Comparison of ENCODE assay signal across 36 cellular contexts in genomic region chr9:5193345-5193744, GRCh38. TPM values are rescaled to one million over a fixed set of nuclear protein-coding genes. Genes with fewer than 3 reads are reported as not detected.
"Had no signal": no experiment of that assay in that cellular context is flagged by ENCODE, and none has a peak within 500 bp of the region (broad histone marks: within the 10 kb centered on the region; RNA-seq: fewer than 3 reads in every experiment).

No MANE protein-coding gene starts in this region.

- H3K4me2 ChIP-seq: neural progenitor cell, smooth muscle cell had no signal

- H3K36me3 Mint-ChIP-seq: natural killer cell; neural progenitor cell; stimulated activated effector memory CD8-positive, alpha-beta T cell treated with anti-CD3 and anti-CD28 coated beads, Interleukin-12 subunit alpha, Interleukin-12 subunit beta, amount 100 ng/mL, for 72 hours; stimulated activated naive B cell treated with anti-CD40 and anti-IgM and Interleukin-4, amounts not matched to agents 10 μg/mL and 1 μg/mL and 100 μg/mL, for 72 hours had no signal

- H3K4me1 Mint-ChIP-seq: natural killer cell; nephron; neural progenitor cell; stimulated activated effector memory CD8-positive, alpha-beta T cell treated with anti-CD3 and anti-CD28 coated beads, Interleukin-12 subunit alpha, Interleukin-12 subunit beta, amount 100 ng/mL, for 72 hours; stimulated activated naive B cell treated with anti-CD40 and anti-IgM and Interleukin-4, amounts not matched to agents 10 μg/mL and 1 μg/mL and 100 μg/mL, for 72 hours had no signal

- H3K9ac ChIP-seq: neural progenitor cell, parathyroid adenoma had no signal

- H3K27me3 Mint-ChIP-seq: progenitor cell of endocrine pancreas; stimulated activated naive CD8-positive, alpha-beta T cell treated with anti-CD3 and anti-CD28 coated beads, Interleukin-15, Interleukin-2, amounts not matched to agents 100 ng/mL and 50 ng/mL, for 24 hours had no signal

- H3K9me3 Mint-ChIP-seq: natural killer cell; nephron; neural progenitor cell; stimulated activated effector memory CD8-positive, alpha-beta T cell treated with anti-CD3 and anti-CD28 coated beads, Interleukin-12 subunit alpha, Interleukin-12 subunit beta, amount 100 ng/mL, for 72 hours; stimulated activated naive B cell treated with anti-CD40 and anti-IgM and Interleukin-4, amounts not matched to agents 10 μg/mL and 1 μg/mL and 100 μg/mL, for 72 hours; stimulated activated naive CD8-positive, alpha-beta T cell treated with anti-CD3 and anti-CD28 coated beads, Interleukin-15, Interleukin-2, amounts not matched to agents 100 ng/mL and 50 ng/mL, for 24 hours had no signal

- FAIRE-seq: urothelium cell line had no signal

- H3K27ac Mint-ChIP-seq: natural killer cell; nephron; neural progenitor cell; progenitor cell of endocrine pancreas; stimulated activated effector memory CD8-positive, alpha-beta T cell treated with anti-CD3 and anti-CD28 coated beads, Interleukin-12 subunit alpha, Interleukin-12 subunit beta, amount 100 ng/mL, for 72 hours; stimulated activated naive B cell treated with anti-CD40 and anti-IgM and Interleukin-4, amounts not matched to agents 10 μg/mL and 1 μg/mL and 100 μg/mL, for 72 hours; stimulated activated naive CD8-positive, alpha-beta T cell treated with anti-CD3 and anti-CD28 coated beads, Interleukin-15, Interleukin-2, amounts not matched to agents 100 ng/mL and 50 ng/mL, for 24 hours had no signal

- H3K9me3 ChIP-seq: ovary, psoas muscle, thoracic aorta, thyroid gland, upper lobe of left lung, vagina had no signal

- H3K79me2 ChIP-seq: parathyroid adenoma had no signal

- ATAC-seq: natural killer cell; psoas muscle; right cardiac atrium; sciatic nerve; stimulated activated effector memory CD8-positive, alpha-beta T cell treated with anti-CD3 and anti-CD28 coated beads, Interleukin-12 subunit alpha, Interleukin-12 subunit beta, amount 100 ng/mL, for 72 hours; stimulated activated naive B cell treated with anti-CD40 and anti-IgM and Interleukin-4, amounts not matched to agents 10 μg/mL and 1 μg/mL and 100 μg/mL, for 72 hours had no signal

- DNase-seq: natural killer cell; occipital lobe; ovary; posterior cingulate gyrus; psoas muscle; right cardiac atrium; spleen; stimulated activated CD4-positive, alpha-beta T cell treated with anti-CD3 and anti-CD28 coated beads, Interleukin-12 subunit alpha, Interleukin-12 subunit beta, amount 100 ng/mL, for 4 hours; stimulated activated CD4-positive, alpha-beta T cell treated with anti-CD3 and anti-CD28 coated beads, Interleukin-1b, Interleukin-23, amount 100 ng/mL, for 48 hours; stimulated activated CD4-positive, alpha-beta T cell treated with anti-CD3 and anti-CD28 coated beads, Interleukin-2, amount 100 ng/mL, for 48 hours; stimulated activated CD4-positive, alpha-beta T cell treated with anti-CD3 and anti-CD28 coated beads, Interleukin-4, amount 100 ng/mL, for 24 hours; stimulated activated naive B cell treated with anti-CD40 and anti-IgM and Interleukin-4, amounts not matched to agents 10 μg/mL and 1 μg/mL and 100 μg/mL, for 72 hours; stimulated activated naive CD4-positive, alpha-beta T cell treated with Interleukin-2 at 50 U/mL for 16 hours; stomach; thyroid gland; trophoblast cell; upper lobe of left lung had no signal

- H3K36me3 ChIP-seq: ovary, spleen, stomach, thoracic aorta, thyroid gland, tibial nerve, upper lobe of left lung, vagina had no signal

- H3K27ac ChIP-seq: neural progenitor cell, ovary, parathyroid adenoma, psoas muscle, skin epidermis, spleen, stomach, thoracic aorta, thyroid gland, tibial nerve, upper lobe of left lung, vagina had no signal

- H3K27me3 ChIP-seq: neural progenitor cell, ovary, spleen, thyroid gland, tibial nerve, upper lobe of left lung, vagina had no signal

- H2AFZ ChIP-seq: neural progenitor cell, parathyroid adenoma had no signal

- H3K4me3 Mint-ChIP-seq: natural killer cell; nephron; neural progenitor cell; stimulated activated effector memory CD8-positive, alpha-beta T cell treated with anti-CD3 and anti-CD28 coated beads, Interleukin-12 subunit alpha, Interleukin-12 subunit beta, amount 100 ng/mL, for 72 hours; stimulated activated naive B cell treated with anti-CD40 and anti-IgM and Interleukin-4, amounts not matched to agents 10 μg/mL and 1 μg/mL and 100 μg/mL, for 72 hours; stimulated activated naive CD8-positive, alpha-beta T cell treated with anti-CD3 and anti-CD28 coated beads, Interleukin-15, Interleukin-2, amounts not matched to agents 100 ng/mL and 50 ng/mL, for 24 hours had no signal

- H3K4me1 ChIP-seq: neural progenitor cell, parathyroid adenoma, psoas muscle, spleen, stomach, thyroid gland, tibial nerve, upper lobe of left lung, vagina had no signal

- H3K4me3 ChIP-seq: neural progenitor cell, ovary, psoas muscle, skin epidermis, smooth muscle cell, spleen, stomach, thoracic aorta, thyroid gland, tibial nerve, upper lobe of left lung, vagina had no signal

RNA-seq across cellular contexts. Expression of gene INSL6, which starts 7.9 kb away (rescaled TPM):
- total RNA-seq: natural killer cell, occipital lobe, osteoblast, ovary, progenitor cell of endocrine pancreas, psoas muscle, renal cortical epithelial cell, right cardiac atrium, sciatic nerve, smooth muscle cell, spleen, stomach, subcutaneous adipose tissue, temporal lobe, thoracic aorta, thyroid gland, tibial nerve, upper lobe of left lung, ureter, vagina had no signal
- polyA plus RNA-seq: neural cell, ovary, psoas muscle, right cardiac atrium, smooth muscle cell, spleen, stomach had no signal

RNA-seq across cellular contexts. Expression of gene INSL4, which starts 37.9 kb away (rescaled TPM):
- total RNA-seq: natural killer cell, occipital lobe, osteoblast, ovary, progenitor cell of endocrine pancreas, psoas muscle, renal cortical epithelial cell, right cardiac atrium, sciatic nerve, spleen, stomach, subcutaneous adipose tissue, temporal lobe, thoracic aorta, thyroid gland, tibial nerve, upper lobe of left lung, ureter, vagina had no signal
- polyA plus RNA-seq: neural cell, ovary, right cardiac atrium, spleen, stomach had no signal
